12 cellular contexts compared by ENCODE assay signal in the genomic region with DNA sequence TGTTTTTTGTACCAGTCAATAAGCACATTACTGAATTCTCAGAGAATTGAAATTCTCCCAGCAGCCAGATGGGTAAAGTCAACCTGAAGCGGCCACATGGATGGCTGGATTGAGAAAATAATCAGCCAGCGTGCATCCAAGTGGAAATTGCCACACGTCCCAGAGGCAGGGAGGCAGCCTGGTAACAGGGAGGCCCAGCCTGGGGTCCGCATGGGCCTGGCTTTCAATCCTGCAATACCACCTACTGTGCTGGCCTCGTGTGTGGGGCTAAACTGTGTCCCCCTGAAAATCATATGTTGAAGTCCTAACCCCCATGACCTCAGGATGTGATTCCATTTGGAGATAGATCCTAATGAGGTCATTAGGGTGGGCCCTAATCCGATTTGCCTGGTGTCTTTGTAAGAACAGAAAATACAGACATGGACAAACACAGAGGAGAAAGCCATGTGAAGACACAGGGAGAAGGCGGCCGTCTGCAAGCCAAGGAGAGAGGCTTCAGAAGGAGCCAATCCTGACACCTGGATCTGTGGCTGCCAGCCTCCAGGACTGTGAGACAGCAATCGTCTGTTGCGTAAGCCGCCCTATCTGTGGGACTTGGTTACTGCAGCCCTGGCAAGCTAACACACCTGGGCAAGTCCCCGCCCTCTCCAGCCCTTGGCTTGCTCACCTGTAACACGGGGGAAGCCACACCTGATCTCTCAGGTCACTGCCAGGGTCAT.
DNase-seq lines count a peak whose midpoint lies in the region; ATAC-seq and TF ChIP-seq lines count a peak whose summit lies in the region.
"Had no signal": no experiment of that assay in that cellular context is flagged by ENCODE, and none has a peak within 500 bp of the region (broad histone marks: within the 10 kb centered on the region; RNA-seq: fewer than 3 reads in every experiment).

No MANE protein-coding gene starts in this region.

- DNase-seq in SIG-M5 treated with dmso at 0.1 percent for 504 hours (lab: John Stamatoyannopoulos, UW; ENCODE audit: unreplicated experiment) (peak; percentile 22), SIG-M5 (lab: John Stamatoyannopoulos, UW) (no peak), NCI-H510A (lab: John Stamatoyannopoulos, UW) (peak; percentile 33), foreskin keratinocyte (peak in 1 of 2 donors; percentile 2), AG08396 (ENCODE audit: low spot score) (no peak), CD1c-positive myeloid dendritic cell (ENCODE audit: extremely low spot score) (no peak)
- DNase-seq in stimulated activated effector memory CD8-positive, alpha-beta T cell treated with anti-CD3 and anti-CD28 coated beads, Interleukin-12 subunit alpha, Interleukin-12 subunit beta, amount 100 ng/mL, for 72 hours (ENCODE audit: low spot score in 2 of 2), result no peak
- no peak for DNase-seq in activated naive CD4-positive, alpha-beta T cell treated with anti-CD3 and anti-CD28 coated beads, Interleukin-2, amount 50 U/mL, for 72 hours (ENCODE audit: low spot score in 2 of 2)
- DNase-seq: activated naive CD8-positive, alpha-beta T cell treated with anti-CD3 and anti-CD28 coated beads for 36 hours; stimulated activated CD4-positive, alpha-beta T cell treated with anti-CD3 and anti-CD28 coated beads, Interleukin-1b, Interleukin-23, amount 100 ng/mL, for 48 hours; uterus had no signal

- no peaks in the 10 kb centered on the region for H3K4me1 ChIP-seq in foreskin keratinocyte
- H3K4me1 ChIP-seq: uterus had no signal

- H3K36me3 Mint-ChIP-seq in stimulated activated effector memory CD8-positive, alpha-beta T cell treated with anti-CD3 and anti-CD28 coated beads, Interleukin-12 subunit alpha, Interleukin-12 subunit beta, amount 100 ng/mL, for 72 hours, result peaks cover 64% of the 10 kb centered on the region
- H3K36me3 Mint-ChIP-seq in activated naive CD4-positive, alpha-beta T cell treated with anti-CD3 and anti-CD28 coated beads, Interleukin-2, amount 50 U/mL, for 72 hours, result peaks cover 0 to 4% of the 10 kb centered on the region in 2 donors
- H3K36me3 Mint-ChIP-seq: activated naive CD8-positive, alpha-beta T cell treated with anti-CD3 and anti-CD28 coated beads for 36 hours had no signal

- peak; percentile 72 for ATAC-seq in foreskin keratinocyte
- peak; percentile 11 for ATAC-seq in stimulated activated effector memory CD8-positive, alpha-beta T cell treated with anti-CD3 and anti-CD28 coated beads, Interleukin-12 subunit alpha, Interleukin-12 subunit beta, amount 100 ng/mL, for 72 hours
- no peak for ATAC-seq in activated naive CD4-positive, alpha-beta T cell treated with anti-CD3 and anti-CD28 coated beads, Interleukin-2, amount 50 U/mL, for 72 hours

- peaks cover 8% of the 10 kb centered on the region for H3K4me1 Mint-ChIP-seq in stimulated activated effector memory CD8-positive, alpha-beta T cell treated with anti-CD3 and anti-CD28 coated beads, Interleukin-12 subunit alpha, Interleukin-12 subunit beta, amount 100 ng/mL, for 72 hours
- H3K4me1 Mint-ChIP-seq: activated naive CD8-positive, alpha-beta T cell treated with anti-CD3 and anti-CD28 coated beads for 36 hours; B cell had no signal

- no peaks in the 10 kb centered on the region for H3K9me3 Mint-ChIP-seq in stimulated activated effector memory CD8-positive, alpha-beta T cell treated with anti-CD3 and anti-CD28 coated beads, Interleukin-12 subunit alpha, Interleukin-12 subunit beta, amount 100 ng/mL, for 72 hours
- H3K9me3 Mint-ChIP-seq in activated naive CD4-positive, alpha-beta T cell treated with anti-CD3 and anti-CD28 coated beads, Interleukin-2, amount 50 U/mL, for 72 hours, result no peaks in the 10 kb centered on the region
- H3K9me3 Mint-ChIP-seq: activated naive CD8-positive, alpha-beta T cell treated with anti-CD3 and anti-CD28 coated beads for 36 hours had no signal

- no peak overlapping the region for H3K27ac ChIP-seq in foreskin keratinocyte
- H3K27ac ChIP-seq: uterus had no signal

- H3K27ac Mint-ChIP-seq in stimulated activated effector memory CD8-positive, alpha-beta T cell treated with anti-CD3 and anti-CD28 coated beads, Interleukin-12 subunit alpha, Interleukin-12 subunit beta, amount 100 ng/mL, for 72 hours, result no peak overlapping the region
- no peak overlapping the region for H3K27ac Mint-ChIP-seq in activated naive CD4-positive, alpha-beta T cell treated with anti-CD3 and anti-CD28 coated beads, Interleukin-2, amount 50 U/mL, for 72 hours
- H3K27ac Mint-ChIP-seq: activated naive CD8-positive, alpha-beta T cell treated with anti-CD3 and anti-CD28 coated beads for 36 hours; B cell had no signal

- no peak overlapping the region for H3K4me3 Mint-ChIP-seq in stimulated activated effector memory CD8-positive, alpha-beta T cell treated with anti-CD3 and anti-CD28 coated beads, Interleukin-12 subunit alpha, Interleukin-12 subunit beta, amount 100 ng/mL, for 72 hours
- H3K4me3 Mint-ChIP-seq: activated naive CD8-positive, alpha-beta T cell treated with anti-CD3 and anti-CD28 coated beads for 36 hours; B cell had no signal

- peak; percentile 34 for TF ChIP-seq CTCF in foreskin keratinocyte (conservative IDR thresholded peaks at IDR 0.05)

- H3K27me3 ChIP-seq in foreskin keratinocyte, result no peaks in the 10 kb centered on the region
- H3K27me3 ChIP-seq: uterus had no signal

Comparison
In these comparisons a context has a peak if more than half of its experiments do, and no peak if none do; other contexts are left out.
1. DNase-seq: peak in SIG-M5 treated with dmso at 0.1 percent for 504 hours (single experiment) and NCI-H510A (single experiment); none in SIG-M5 (single experiment), stimulated activated effector memory CD8-positive, alpha-beta T cell treated with anti-CD3 and anti-CD28 coated beads, Interleukin-12 subunit alpha, Interleukin-12 subunit beta, amount 100 ng/mL, for 72 hours (0 of 2), AG08396 (single experiment), CD1c-positive myeloid dendritic cell (single experiment) and activated naive CD4-positive, alpha-beta T cell treated with anti-CD3 and anti-CD28 coated beads, Interleukin-2, amount 50 U/mL, for 72 hours (0 of 2).
2. ATAC-seq: peak in foreskin keratinocyte (single experiment) and stimulated activated effector memory CD8-positive, alpha-beta T cell treated with anti-CD3 and anti-CD28 coated beads, Interleukin-12 subunit alpha, Interleukin-12 subunit beta, amount 100 ng/mL, for 72 hours (single experiment); none in activated naive CD4-positive, alpha-beta T cell treated with anti-CD3 and anti-CD28 coated beads, Interleukin-2, amount 50 U/mL, for 72 hours (0 of 2).